ENCODE assay signal across 29 cellular contexts in the genomic region with DNA sequence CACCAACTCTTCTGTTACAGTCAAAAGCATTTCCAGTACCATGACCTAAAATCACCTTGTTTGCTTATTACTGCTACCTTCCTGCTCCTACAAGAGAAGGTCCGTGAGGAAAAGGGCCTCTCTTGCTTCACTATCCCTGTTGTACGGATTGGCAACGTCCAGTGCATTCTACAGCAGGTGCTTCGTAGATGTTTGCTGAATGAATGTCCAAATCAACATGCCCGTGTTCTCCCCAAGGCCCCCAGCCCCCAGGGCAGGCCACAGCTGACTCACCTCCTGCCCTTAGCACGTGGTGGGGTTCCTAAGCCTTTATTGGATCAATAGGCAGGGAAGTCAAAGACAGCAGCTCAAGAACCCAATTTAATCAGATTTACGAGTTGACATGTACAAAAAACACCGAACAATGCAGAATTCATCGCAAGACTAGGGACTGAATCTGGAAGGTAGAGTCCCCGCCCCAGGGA. TPM values are rescaled to one million over a fixed set of nuclear protein-coding genes. Genes with fewer than 3 reads are reported as not detected.
A peak's percentile ranks its signal among the peaks of the same experiment; 100 is the strongest.
DNase-seq lines count a peak whose midpoint lies in the region; ATAC-seq, FAIRE-seq and TF ChIP-seq lines count a peak whose summit lies in the region.
"Had no signal": no experiment of that assay in that cellular context is flagged by ENCODE, and none has a peak within 500 bp of the region (broad histone marks: within the 10 kb centered on the region; RNA-seq: fewer than 3 reads in every experiment).

No MANE protein-coding gene starts in this region.

- H3K4me3 Mint-ChIP-seq in glutamatergic neuron (ENCODE audit: unreplicated experiment) (no peak overlapping the region), CD14-positive monocyte (no peak overlapping the region)
- H3K4me3 Mint-ChIP-seq: CD8-positive, alpha-beta T cell had no signal

- H3K36me3 ChIP-seq in HepG2 (replicated peaks in 1 of 2; ENCODE audit: control insufficient read depth in 1 of 2, insufficient read depth in 2 of 2, low read length in 2 of 2) (no peaks in the 10 kb centered on the region), right lobe of liver (no peaks in the 10 kb centered on the region), OCI-LY7 (ENCODE audit: insufficient read depth, low read length) (no peaks in the 10 kb centered on the region)

- CTCF ChIA-PET in HepG2 (lab: Yijun Ruan, JAX; ENCODE audit: low intra/inter-chr PET ratio, low total read pairs), result no interaction called here
- CTCF ChIA-PET in OCI-LY7 (lab: Charles Lee; ENCODE audit: unreplicated experiment), result no interaction called here

- BruUV-seq in HepG2 (replicated peaks; lab: Mats Ljungman, UMichigan) (no TSS peak), OCI-LY7 (replicated peaks; lab: Mats Ljungman, UMichigan) (no TSS peak)

- TF ChIP-seq POLR2A in HepG2 (IDR thresholded peaks at IDR 0.05; ENCODE audit: insufficient read depth in 1 of 2, low read depth in 2 of 2, low read length in 2 of 2), result no peak
- TF ChIP-seq POLR2A in right lobe of liver (IDR thresholded peaks at IDR 0.05), result no peak

- H3K4me3 ChIP-seq in HepG2 (replicated peaks in 1 of 3; ENCODE audit: insufficient read depth in 1 of 3, low read depth in 2 of 3, low read length in 3 of 3) (peak overlapping the region in 2 of 3 experiments; percentile 8 to 59; a peak in 3 of 6 replicates), right lobe of liver (no peak overlapping the region), OCI-LY7 (ENCODE audit: low read depth, low read length, poor library complexity, severe bottlenecking) (no peak overlapping the region)
- H3K4me3 ChIP-seq: GM12878, GM23248 had no signal

- H3K27ac ChIP-seq in HepG2 (ENCODE audit: extremely low read length, insufficient read depth, low read length) (no peak overlapping the region), right lobe of liver (no peak overlapping the region), OCI-LY7 (ENCODE audit: low read depth, low read length, poor library complexity, severe bottlenecking) (peak overlapping the region; percentile 85)
- H3K27ac ChIP-seq: GM23248, HL-60, RWPE1 had no signal

- no peak for FAIRE-seq in HepG2 (lab: Jason Lieb, UNC)
- FAIRE-seq: GM12878 had no signal

- DNase-seq in HepG2 (ENCODE audit: low spot score), result peak; percentile 16
- no peak for DNase-seq in right lobe of liver
- DNase-seq in OCI-LY7 (ENCODE audit: low spot score), result no peak
- no peak for DNase-seq in glutamatergic neuron
- DNase-seq in SKM-1 treated with dmso at 0.1 percent for 144 hours (lab: John Stamatoyannopoulos, UW; ENCODE audit: unreplicated experiment), result no peak
- DNase-seq in medulla oblongata (ENCODE audit: extremely low spot score), result no peak
- no peak for DNase-seq in CD14-positive monocyte (ENCODE audit: low spot score)
- DNase-seq: C1 segment of cervical spinal cord; Caco-2; CD8-positive, alpha-beta T cell; GDM1; GM23248; HCEC 1CT; Karpas-422; NCI-H1105; NCI-H1436 treated with DMSO at 0.1 percent for 48 hours; NCI-H187 treated with DMSO at 0.1 percent for 48 hours; NCI-H2171 treated with DMSO at 0.1 percent for 48 hours; NCI-H345; NCI-H510A treated with DMSO at 0.1 percent for 48 hours; NCI-H748 treated with DMSO at 0.1 percent for 48 hours; NK-92 treated with Interleukin-12 subunit alpha and Interleukin-12 subunit beta, amount 100 ng/mL, for 24 hours; SHP77 had no signal

- intact Hi-C loops in HepG2 (cut with micrococcal nuclease; ENCODE audit: unreplicated experiment) (no loop called here), right lobe of liver (cut with DNase I) (loop anchor here (10.0 kb wide), 2 partner anchors 86 to 174 kb away; no protein-coding TSS in a partner anchor), OCI-LY7 (cut with micrococcal nuclease; ENCODE audit: unreplicated experiment) (no loop called here), CD14-positive monocyte (cut with micrococcal nuclease) (no loop called here)

- H3K9me3 ChIP-seq in HepG2 (ENCODE audit: low read length) (no peaks in the 10 kb centered on the region), right lobe of liver (no peaks in the 10 kb centered on the region), OCI-LY7 (ENCODE audit: low read length) (no peaks in the 10 kb centered on the region)
- H3K9me3 ChIP-seq: Caco-2 had no signal

- peaks cover 5% of the 10 kb centered on the region for H3K9me3 Mint-ChIP-seq in glutamatergic neuron (ENCODE audit: unreplicated experiment)
- H3K9me3 Mint-ChIP-seq in CD14-positive monocyte, result peaks cover 0 to 1% (median 0%) of the 10 kb centered on the region in 7 donors
- H3K9me3 Mint-ChIP-seq: CD8-positive, alpha-beta T cell had no signal

- H2AFZ ChIP-seq in HepG2 (ENCODE audit: low read length), result no peak overlapping the region
- H2AFZ ChIP-seq in OCI-LY7 (ENCODE audit: low read length), result no peak overlapping the region
- H2AFZ ChIP-seq: GM23248 had no signal

- peaks cover 0 to 20% of the 10 kb centered on the region in 2 experiments; a peak in 2 of 5 replicates for H3K27me3 ChIP-seq in HepG2 (ENCODE audit: control insufficient read depth in 1 of 2, insufficient read depth in 2 of 2, low read length in 2 of 2)
- no peaks in the 10 kb centered on the region for H3K27me3 ChIP-seq in right lobe of liver

- H3K27me3 Mint-ChIP-seq in glutamatergic neuron (ENCODE audit: unreplicated experiment) (no peaks in the 10 kb centered on the region), CD14-positive monocyte (ENCODE audit: low read depth in 3 of 3) (peaks cover 24 to 39% (median 24%) of the 10 kb centered on the region in 3 donors)

- TF ChIP-seq CTCF in HepG2 (CRISPR knock-in tag; IDR thresholded peaks at IDR 0.05) (no peak), right lobe of liver (IDR thresholded peaks at IDR 0.05) (no peak), OCI-LY7 (conservative IDR thresholded peaks at IDR 0.05; ENCODE audit: low read length) (no peak), glutamatergic neuron (IDR thresholded peaks at IDR 0.05; ENCODE audit: partially characterized antibody, unreplicated experiment) (no peak), CD14-positive monocyte (IDR thresholded peaks at IDR 0.05) (no peak)

- ATAC-seq in HepG2 (peak; percentile 38), right lobe of liver (no peak)
- ATAC-seq: CD8-positive, alpha-beta T cell; GM12878; Panc1 had no signal

- no peak for TF ChIP-seq RAD21 in HepG2 (CRISPR knock-in tag; IDR thresholded peaks at IDR 0.05)

- H3K36me3 Mint-ChIP-seq in glutamatergic neuron (ENCODE audit: unreplicated experiment) (no peaks in the 10 kb centered on the region), CD14-positive monocyte (no peaks in the 10 kb centered on the region)
- H3K36me3 Mint-ChIP-seq: CD8-positive, alpha-beta T cell had no signal

- TF ChIP-seq EP300 in HepG2 (IDR thresholded peaks at IDR 0.05; ENCODE audit: low read depth in 2 of 2, low read length in 2 of 2) (no peak), HepG2 (CRISPR knock-in tag; IDR thresholded peaks at IDR 0.05; ENCODE audit: borderline replicate concordance) (no peak)

- in situ Hi-C loops in HepG2 (cut with HindIII; ENCODE audit: extremely low pct_ligation_motif_present, low pct_unique_long_range_greater_than_20kb), result no loop called here

- WGBS in HepG2 (ENCODE audit: low lambda C conversion rate), result 16% methylated on average over 10 of the region's 10 CpGs
- WGBS in right lobe of liver (ENCODE audit: insufficient coverage, low coverage, low lambda C conversion rate, missing lambda C conversion rate), result 79% methylated on average over 10 of the region's 10 CpGs

- H4K20me1 ChIP-seq in HepG2 (ENCODE audit: insufficient read depth, low read length) (no peaks in the 10 kb centered on the region), OCI-LY7 (ENCODE audit: insufficient read depth, low read length) (no peaks in the 10 kb centered on the region)

- H3K27ac Mint-ChIP-seq in glutamatergic neuron (ENCODE audit: unreplicated experiment) (peak overlapping the region; percentile 48), CD14-positive monocyte (no peak overlapping the region)
- H3K27ac Mint-ChIP-seq: CD8-positive, alpha-beta T cell had no signal

- H3K4me1 ChIP-seq in HepG2 (ENCODE audit: insufficient read depth, low read length) (peaks cover 60% of the 10 kb centered on the region), right lobe of liver (peaks cover 0 to 6% (median 0%) of the 10 kb centered on the region in 4 donors), OCI-LY7 (ENCODE audit: insufficient read depth, low read length, poor library complexity, severe bottlenecking) (peaks cover 78% of the 10 kb centered on the region)

- H3K9ac ChIP-seq in HepG2 (ENCODE audit: insufficient read depth, low read depth, low read length), result no peak overlapping the region
- H3K9ac ChIP-seq: GM23248 had no signal

- no peaks in the 10 kb centered on the region for H3K9me2 ChIP-seq in OCI-LY7 (ENCODE audit: insufficient read depth, low read length)

- H3K4me1 Mint-ChIP-seq in glutamatergic neuron (ENCODE audit: low read depth, unreplicated experiment) (peaks cover 5% of the 10 kb centered on the region), CD14-positive monocyte (peaks cover 16% of the 10 kb centered on the region)

- POLR2A ChIA-PET in HepG2 (lab: Yijun Ruan, JAX), result interaction anchor here (1.1 to 2.2 kb wide), 4 partner anchors 8 to 128 kb away, joined by 3 to 9 read pairs (median 4); no protein-coding TSS in a partner anchor
- POLR2A ChIA-PET in OCI-LY7 (lab: Charles Lee), result no interaction called here

- no peaks in the 10 kb centered on the region for H3K79me2 ChIP-seq in HepG2 (ENCODE audit: insufficient read depth, low read length)
- peaks cover 3% of the 10 kb centered on the region; the same call in 1 of the 2 replicates for H3K79me2 ChIP-seq in OCI-LY7 (ENCODE audit: insufficient read depth, low read depth, low read length)

- peak overlapping the region; percentile 69 for H3K4me2 ChIP-seq in HepG2 (ENCODE audit: low read depth, low read length)
- no peak overlapping the region for H3K4me2 ChIP-seq in OCI-LY7 (ENCODE audit: low read length)

RNA-seq across cellular contexts. Expression of a gene that starts 5.5 kb away (rescaled TPM):
- 32.6 and 36.5 TPM in 2 replicates for total RNA-seq in HepG2 (2016; rRNA removed; fragmentation: Illumina TruSeq; extraction: Trizol)
- 10.7 and 16.6 TPM in 2 replicates for total RNA-seq in HepG2 (2016; cell fraction: cytosol; rRNA removed; fragmentation: Illumina TruSeq; extraction: Trizol; ENCODE audit: low read depth)
- total RNA-seq in HepG2 (2016; cell fraction: insoluble cytoplasmic fraction; rRNA removed; fragmentation: Illumina TruSeq; extraction: Trizol), result 32.5 and 33.2 TPM in 2 replicates
- 17.7 and 25.0 TPM in 2 replicates for total RNA-seq in HepG2 (2016; cell fraction: membrane; rRNA removed; fragmentation: Illumina TruSeq; extraction: Trizol)
- total RNA-seq in HepG2 (2016; cell fraction: nucleus; rRNA removed; fragmentation: Illumina TruSeq; extraction: Trizol), result 19.1 and 19.4 TPM in 2 replicates
- 65.9 and 74.4 TPM in 2 replicates for polyA plus RNA-seq in HepG2 (2011; rRNA removed)
- 50.7 and 64.2 TPM in 2 replicates for polyA plus RNA-seq in HepG2 (2011; cell fraction: cytosol; rRNA removed)
- polyA plus RNA-seq in HepG2 (2011; cell fraction: nucleus; rRNA removed), result 64.5 and 68.0 TPM in 2 replicates
- 39.7 and 50.3 TPM in 2 replicates for polyA plus RNA-seq in HepG2 (2012)
- 18.1 and 25.6 TPM in 2 replicates for polyA plus RNA-seq in HepG2 (2016; cell fraction: cytosol; fragmentation: Illumina TruSeq; extraction: Trizol; ENCODE audit: low read depth)
- 52.2 and 60.3 TPM in 2 replicates for polyA plus RNA-seq in HepG2 (2016; cell fraction: insoluble cytoplasmic fraction; fragmentation: Illumina TruSeq; extraction: Trizol; ENCODE audit: low read depth)
- polyA plus RNA-seq in HepG2 (2016; cell fraction: membrane; fragmentation: Illumina TruSeq; extraction: Trizol; ENCODE audit: low read depth), result 32.1 and 34.6 TPM in 2 replicates
- polyA plus RNA-seq in HepG2 (2016; cell fraction: nucleus; fragmentation: Illumina TruSeq; extraction: Trizol; ENCODE audit: insufficient read depth, low read depth), result 41.7 and 44.1 TPM in 2 replicates
- 73.3 and 108 TPM in 2 replicates for polyA minus RNA-seq in HepG2 (2011; rRNA and poly(A)+ RNA removed; ENCODE audit: low replicate concordance)
- polyA minus RNA-seq in HepG2 (2011; cell fraction: cytosol; rRNA and poly(A)+ RNA removed), result 36.3 and 43.3 TPM in 2 replicates
- 20.6 and 26.2 TPM in 2 replicates for polyA minus RNA-seq in HepG2 (2011; cell fraction: nucleus; rRNA and poly(A)+ RNA removed)
- 100 to 1,000 TPM in 2 of 6 experiments, 10 to 100 TPM in 4; 83.0 to 179 (median 96.0) TPM for total RNA-seq in right lobe of liver
- total RNA-seq in OCI-LY7 (2014; rRNA removed; shearing (Covaris generic)), result 54.7 and 71.4 TPM in 2 replicates
- total RNA-seq in OCI-LY7 (2022), result 56.5 and 63.1 TPM in 2 replicates
- 262 TPM for total RNA-seq in glutamatergic neuron (ENCODE audit: unreplicated experiment)
- polyA plus RNA-seq in CD14-positive monocyte, result 100 to 1,000 TPM in 1 of 2 donors, 10 to 100 TPM in 1; 77.5 to 111 TPM

RNA-seq across cellular contexts. Expression of a gene that starts 36.4 kb away (rescaled TPM):
- total RNA-seq in HepG2 (2016; rRNA removed; fragmentation: Illumina TruSeq; extraction: Trizol), result 8.4 and 9.1 TPM in 2 replicates
- total RNA-seq in HepG2 (2016; cell fraction: cytosol; rRNA removed; fragmentation: Illumina TruSeq; extraction: Trizol; ENCODE audit: low read depth), result 2.8 and 3.3 TPM in 2 replicates
- 8.2 and 10.6 TPM in 2 replicates for total RNA-seq in HepG2 (2016; cell fraction: insoluble cytoplasmic fraction; rRNA removed; fragmentation: Illumina TruSeq; extraction: Trizol)
- total RNA-seq in HepG2 (2016; cell fraction: membrane; rRNA removed; fragmentation: Illumina TruSeq; extraction: Trizol), result 4.2 and 6.5 TPM in 2 replicates
- 9.8 and 13.4 TPM in 2 replicates for total RNA-seq in HepG2 (2016; cell fraction: nucleus; rRNA removed; fragmentation: Illumina TruSeq; extraction: Trizol)
- 13.3 and 17.6 TPM in 2 replicates for polyA plus RNA-seq in HepG2 (2011; rRNA removed)
- polyA plus RNA-seq in HepG2 (2011; cell fraction: cytosol; rRNA removed), result 8.3 and 11.4 TPM in 2 replicates
- 48.6 and 50.4 TPM in 2 replicates for polyA plus RNA-seq in HepG2 (2011; cell fraction: nucleus; rRNA removed)
- 9.8 and 14.4 TPM in 2 replicates for polyA plus RNA-seq in HepG2 (2012)
- polyA plus RNA-seq in HepG2 (2016; cell fraction: cytosol; fragmentation: Illumina TruSeq; extraction: Trizol; ENCODE audit: low read depth), result 4.3 and 5.1 TPM in 2 replicates
- polyA plus RNA-seq in HepG2 (2016; cell fraction: insoluble cytoplasmic fraction; fragmentation: Illumina TruSeq; extraction: Trizol; ENCODE audit: low read depth), result 14.4 and 17.5 TPM in 2 replicates
- 5.2 and 7.2 TPM in 2 replicates for polyA plus RNA-seq in HepG2 (2016; cell fraction: membrane; fragmentation: Illumina TruSeq; extraction: Trizol; ENCODE audit: low read depth)
- 29.6 and 30.0 TPM in 2 replicates for polyA plus RNA-seq in HepG2 (2016; cell fraction: nucleus; fragmentation: Illumina TruSeq; extraction: Trizol; ENCODE audit: insufficient read depth, low read depth)
- 8.3 and 15.8 TPM in 2 replicates for polyA minus RNA-seq in HepG2 (2011; rRNA and poly(A)+ RNA removed; ENCODE audit: low replicate concordance)
- polyA minus RNA-seq in HepG2 (2011; cell fraction: cytosol; rRNA and poly(A)+ RNA removed), result 5.2 TPM in 2 replicates
- polyA minus RNA-seq in HepG2 (2011; cell fraction: nucleus; rRNA and poly(A)+ RNA removed), result 3.2 and 5.5 TPM in 2 replicates
- total RNA-seq in right lobe of liver, result 1 to 10 TPM; 3.1 to 7.8 (median 6.2) TPM
- total RNA-seq in OCI-LY7 (2014; rRNA removed; shearing (Covaris generic)), result 13.8 and 14.0 TPM in 2 replicates
- 11.5 and 13.6 TPM in 2 replicates for total RNA-seq in OCI-LY7 (2022)
- 51.2 TPM for total RNA-seq in glutamatergic neuron (ENCODE audit: unreplicated experiment)
- 1 to 10 TPM; 9.5 to 9.7 TPM for polyA plus RNA-seq in CD14-positive monocyte

RNA-seq across cellular contexts. Expression of a gene that starts 48.7 kb away (rescaled TPM):
- 0.02 TPM in 1 of 2 replicates, not detected in the other for total RNA-seq in HepG2 (2016; rRNA removed; fragmentation: Illumina TruSeq; extraction: Trizol)
- not detected in 2 replicates for total RNA-seq in HepG2 (2016; cell fraction: cytosol; rRNA removed; fragmentation: Illumina TruSeq; extraction: Trizol; ENCODE audit: low read depth)
- not detected in 2 replicates for total RNA-seq in HepG2 (2016; cell fraction: insoluble cytoplasmic fraction; rRNA removed; fragmentation: Illumina TruSeq; extraction: Trizol)
- not detected in 2 replicates for total RNA-seq in HepG2 (2016; cell fraction: membrane; rRNA removed; fragmentation: Illumina TruSeq; extraction: Trizol)
- total RNA-seq in HepG2 (2016; cell fraction: nucleus; rRNA removed; fragmentation: Illumina TruSeq; extraction: Trizol), result not detected in 2 replicates
- polyA plus RNA-seq in HepG2 (2011; rRNA removed), result 0.09 TPM in 1 of 2 replicates, not detected in the other
- polyA plus RNA-seq in HepG2 (2011; cell fraction: cytosol; rRNA removed), result 0.09 and 0.12 TPM in 2 replicates
- 0.19 and 0.51 TPM in 2 replicates for polyA plus RNA-seq in HepG2 (2011; cell fraction: nucleus; rRNA removed)
- polyA plus RNA-seq in HepG2 (2012), result 0.07 TPM in 1 of 2 replicates, not detected in the other
- polyA plus RNA-seq in HepG2 (2016; cell fraction: cytosol; fragmentation: Illumina TruSeq; extraction: Trizol; ENCODE audit: low read depth), result not detected in 2 replicates
- polyA plus RNA-seq in HepG2 (2016; cell fraction: insoluble cytoplasmic fraction; fragmentation: Illumina TruSeq; extraction: Trizol; ENCODE audit: low read depth), result not detected in 2 replicates
- not detected in 2 replicates for polyA plus RNA-seq in HepG2 (2016; cell fraction: membrane; fragmentation: Illumina TruSeq; extraction: Trizol; ENCODE audit: low read depth)
- polyA plus RNA-seq in HepG2 (2016; cell fraction: nucleus; fragmentation: Illumina TruSeq; extraction: Trizol; ENCODE audit: insufficient read depth, low read depth), result not detected in 2 replicates
- polyA minus RNA-seq in HepG2 (2011; rRNA and poly(A)+ RNA removed; ENCODE audit: low replicate concordance), result 0.78 TPM in 1 of 2 replicates, not detected in the other
- not detected in 2 replicates for polyA minus RNA-seq in HepG2 (2011; cell fraction: cytosol; rRNA and poly(A)+ RNA removed)
- not detected in 2 replicates for polyA minus RNA-seq in HepG2 (2011; cell fraction: nucleus; rRNA and poly(A)+ RNA removed)
- total RNA-seq in right lobe of liver, result under 1 TPM in 1 of 6 experiments, not detected in 5; 0.13 TPM
- 0.13 TPM in 1 of 2 replicates, not detected in the other for total RNA-seq in OCI-LY7 (2014; rRNA removed; shearing (Covaris generic))
- total RNA-seq in OCI-LY7 (2022), result 0.36 and 0.59 TPM in 2 replicates
- total RNA-seq in glutamatergic neuron (ENCODE audit: unreplicated experiment), result 115 TPM
- not detected for polyA plus RNA-seq in CD14-positive monocyte
- total RNA-seq: CD8-positive, alpha-beta T cell; GM12878; GM23248 had no signal
- polyA plus RNA-seq: GM12878, GM23248 had no signal

RNA-seq across cellular contexts. Expression of a gene that starts 52.6 kb away (rescaled TPM):
- total RNA-seq in HepG2 (2016; rRNA removed; fragmentation: Illumina TruSeq; extraction: Trizol), result 0.04 TPM in 1 of 2 replicates, not detected in the other
- not detected in 2 replicates for total RNA-seq in HepG2 (2016; cell fraction: cytosol; rRNA removed; fragmentation: Illumina TruSeq; extraction: Trizol; ENCODE audit: low read depth)
- total RNA-seq in HepG2 (2016; cell fraction: insoluble cytoplasmic fraction; rRNA removed; fragmentation: Illumina TruSeq; extraction: Trizol), result not detected in 2 replicates
- 0.09 TPM in 1 of 2 replicates, not detected in the other for total RNA-seq in HepG2 (2016; cell fraction: membrane; rRNA removed; fragmentation: Illumina TruSeq; extraction: Trizol)
- not detected in 2 replicates for total RNA-seq in HepG2 (2016; cell fraction: nucleus; rRNA removed; fragmentation: Illumina TruSeq; extraction: Trizol)
- polyA plus RNA-seq in HepG2 (2011; rRNA removed), result 0.03 and 0.08 TPM in 2 replicates
- 0.07 and 0.08 TPM in 2 replicates for polyA plus RNA-seq in HepG2 (2011; cell fraction: cytosol; rRNA removed)
- polyA plus RNA-seq in HepG2 (2011; cell fraction: nucleus; rRNA removed), result not detected in 2 replicates
- 0.17 TPM in 1 of 2 replicates, not detected in the other for polyA plus RNA-seq in HepG2 (2012)
- polyA plus RNA-seq in HepG2 (2016; cell fraction: cytosol; fragmentation: Illumina TruSeq; extraction: Trizol; ENCODE audit: low read depth), result 0.05 TPM in 1 of 2 replicates, not detected in the other
- not detected in 2 replicates for polyA plus RNA-seq in HepG2 (2016; cell fraction: insoluble cytoplasmic fraction; fragmentation: Illumina TruSeq; extraction: Trizol; ENCODE audit: low read depth)
- polyA plus RNA-seq in HepG2 (2016; cell fraction: membrane; fragmentation: Illumina TruSeq; extraction: Trizol; ENCODE audit: low read depth), result not detected in 2 replicates
- not detected in 2 replicates for polyA plus RNA-seq in HepG2 (2016; cell fraction: nucleus; fragmentation: Illumina TruSeq; extraction: Trizol; ENCODE audit: insufficient read depth, low read depth)
- not detected in 2 replicates for polyA minus RNA-seq in HepG2 (2011; rRNA and poly(A)+ RNA removed; ENCODE audit: low replicate concordance)
- polyA minus RNA-seq in HepG2 (2011; cell fraction: cytosol; rRNA and poly(A)+ RNA removed), result not detected in 2 replicates
- not detected in 2 replicates for polyA minus RNA-seq in HepG2 (2011; cell fraction: nucleus; rRNA and poly(A)+ RNA removed)
- total RNA-seq in right lobe of liver, result under 1 TPM in 4 of 6 experiments, not detected in 2; 0.12 to 0.25 (median 0.17) TPM
- total RNA-seq in OCI-LY7 (2014; rRNA removed; shearing (Covaris generic)), result not detected in 2 replicates
- not detected in 2 replicates for total RNA-seq in OCI-LY7 (2022)
- not detected for total RNA-seq in glutamatergic neuron (ENCODE audit: unreplicated experiment)
- not detected for polyA plus RNA-seq in CD14-positive monocyte
- total RNA-seq: A673, Caco-2, GM23248, SK-MEL-5 had no signal

Comparison
In these comparisons a context has a peak if more than half of its experiments do, and no peak if none do; other contexts are left out.
1. H3K4me3 ChIP-seq: peak in HepG2 (2 of 3); none in right lobe of liver (0 of 3) and OCI-LY7 (single experiment).
2. intact Hi-C loops: an anchor here in right lobe of liver (10.0 kb wide); none called in HepG2, OCI-LY7 and CD14-positive monocyte.
3. RNA of a gene that starts 48.7 kb away (total RNA-seq): 115 TPM in glutamatergic neuron (single experiment); 0.13 to 0.59 TPM in OCI-LY7, 0.13 TPM in right lobe of liver and 0.02 TPM in HepG2; every median in the first group is over 10 times any median in the second.